ENCODE assay signal across 1 cellular context in the genomic region with DNA sequence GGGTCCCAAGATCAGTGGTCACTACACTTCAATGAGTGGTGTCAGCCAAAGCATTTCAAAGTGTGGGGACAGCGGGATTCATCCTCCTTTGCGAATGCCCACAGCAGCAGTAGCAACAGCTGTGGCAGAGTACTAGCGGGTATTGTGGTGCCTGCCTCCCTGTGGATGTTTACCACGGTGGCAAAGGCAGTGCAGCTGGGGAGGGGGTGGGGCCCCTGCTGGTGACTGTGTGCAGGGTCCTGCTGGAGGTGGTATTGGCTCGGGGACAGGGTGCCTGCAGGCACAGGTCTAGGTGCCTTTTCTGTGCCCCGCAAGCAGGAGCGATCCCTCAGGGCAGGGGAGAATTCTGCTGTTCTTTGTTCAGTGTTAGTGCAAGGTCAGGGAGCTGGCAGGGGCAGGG.
TF ChIP-seq lines count a peak whose summit lies in the region.

No MANE protein-coding gene starts in this region.

TF ChIP-seq in IMR-90, 13 proteins besides CTCF, POLR2A, EP300 and RAD21 (continued from another document):
- TF ChIP-seq SMC3 (IDR thresholded peaks at IDR 0.05; ENCODE audit: low read depth, low read length) (no peak), FOS (IDR thresholded peaks at IDR 0.05; ENCODE audit: low read depth, low read length) (no peak)
